ENCODE assay signal across 8 cellular contexts in the genomic region with DNA sequence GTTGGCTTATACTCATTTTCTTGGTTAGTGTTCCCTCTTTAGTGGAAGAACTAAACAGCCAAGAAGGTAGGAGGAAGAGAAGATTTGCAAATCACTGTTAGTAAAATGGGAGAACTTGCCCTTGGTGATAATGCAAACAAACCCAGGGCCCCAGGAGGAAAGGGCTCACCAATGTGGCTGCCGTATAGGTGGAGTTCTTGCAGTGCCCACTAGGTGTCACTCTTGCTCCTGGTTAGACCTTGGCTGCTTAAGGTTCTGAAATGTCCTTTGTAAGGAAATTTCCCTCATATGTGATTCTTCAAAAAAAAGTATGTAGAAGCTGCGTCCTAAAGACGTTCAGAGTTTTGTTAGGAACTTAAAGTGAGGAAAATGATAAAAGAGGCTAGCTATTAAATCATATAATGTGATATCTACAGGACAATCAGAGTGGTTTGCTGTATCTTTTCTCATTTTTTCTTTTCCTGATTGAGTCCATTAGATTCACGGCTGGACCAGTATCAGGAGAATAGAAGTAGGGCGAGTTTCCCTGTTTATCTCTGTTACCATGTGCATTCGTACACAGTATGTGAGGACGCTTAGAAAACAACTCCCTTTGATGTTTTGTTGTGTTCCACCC. TPM values are rescaled to one million over a fixed set of nuclear protein-coding genes. Genes with fewer than 3 reads are reported as not detected.
A peak's percentile ranks its signal among the peaks of the same experiment; 100 is the strongest.
DNase-seq lines count a peak whose midpoint lies in the region; ATAC-seq and TF ChIP-seq lines count a peak whose summit lies in the region.

No MANE protein-coding gene starts in this region.

- peak; percentile 97 for TF ChIP-seq CTCF in natural killer cell (IDR thresholded peaks at IDR 0.05)

- H3K27me3 Mint-ChIP-seq in natural killer cell (ENCODE audit: low read depth in 2 of 2): no peaks in the 10 kb centered on the region

- intact Hi-C loops in natural killer cell (cut with micrococcal nuclease): no loop called here

- H3K36me3 Mint-ChIP-seq in natural killer cell: peaks cover 30% of the 10 kb centered on the region

- no peak overlapping the region for H3K4me3 Mint-ChIP-seq in natural killer cell

- DNase-seq in COLO668 (lab: John Stamatoyannopoulos, UW; ENCODE audit: unreplicated experiment) (peak; percentile 63), NOMO-1 treated with dmso at 0.1 percent for 144 hours (lab: John Stamatoyannopoulos, UW; ENCODE audit: unreplicated experiment) (peak; percentile 50), erythroblast (lab: John Stamatoyannopoulos, UW) (peak; percentile 75 to 89), natural killer cell (peak; percentile 54)
- peak; percentile 51 for DNase-seq in activated CD8-positive, alpha-beta memory T cell treated with anti-CD3 and anti-CD28 coated beads, Interleukin-2, amount 50 U/mL, for 24 hours (ENCODE audit: extremely low read depth)
- DNase-seq in stimulated activated naive CD4-positive, alpha-beta T cell treated with Interleukin-2 at 50 U/mL for 16 hours (lab: John Stamatoyannopoulos, UW): peak; percentile 48

- peaks cover 0 to 5% of the 10 kb centered on the region in 2 donors for H3K4me1 Mint-ChIP-seq in natural killer cell

- no peak for TF ChIP-seq POLR2A in erythroblast (IDR thresholded peaks at IDR 0.05; ENCODE audit: low read length)

- peaks cover 3 to 4% of the 10 kb centered on the region in 2 donors for H3K9me3 Mint-ChIP-seq in natural killer cell

- ATAC-seq in GM19351 (IDR thresholded peaks at IDR 0.05; ENCODE audit: unreplicated experiment) (peak; percentile 80), HG03469 (IDR thresholded peaks at IDR 0.05; ENCODE audit: unreplicated experiment) (peak; percentile 90), natural killer cell (peak; percentile 78 to 95 (median 84))

- no peak overlapping the region for H3K27ac Mint-ChIP-seq in natural killer cell

RNA-seq across cellular contexts. Expression of a gene that starts 48.6 kb away (rescaled TPM):
- 10 to 100 TPM; 21.4 to 24.1 (median 22.4) TPM for total RNA-seq in natural killer cell

Comparison
In these comparisons a context has a peak if more than half of its experiments do, and no peak if none do; other contexts are left out.
1. Peak in every context shown above with its lines: DNase-seq and ATAC-seq.